1 cellular context compared by ENCODE assay signal in the genomic region with DNA sequence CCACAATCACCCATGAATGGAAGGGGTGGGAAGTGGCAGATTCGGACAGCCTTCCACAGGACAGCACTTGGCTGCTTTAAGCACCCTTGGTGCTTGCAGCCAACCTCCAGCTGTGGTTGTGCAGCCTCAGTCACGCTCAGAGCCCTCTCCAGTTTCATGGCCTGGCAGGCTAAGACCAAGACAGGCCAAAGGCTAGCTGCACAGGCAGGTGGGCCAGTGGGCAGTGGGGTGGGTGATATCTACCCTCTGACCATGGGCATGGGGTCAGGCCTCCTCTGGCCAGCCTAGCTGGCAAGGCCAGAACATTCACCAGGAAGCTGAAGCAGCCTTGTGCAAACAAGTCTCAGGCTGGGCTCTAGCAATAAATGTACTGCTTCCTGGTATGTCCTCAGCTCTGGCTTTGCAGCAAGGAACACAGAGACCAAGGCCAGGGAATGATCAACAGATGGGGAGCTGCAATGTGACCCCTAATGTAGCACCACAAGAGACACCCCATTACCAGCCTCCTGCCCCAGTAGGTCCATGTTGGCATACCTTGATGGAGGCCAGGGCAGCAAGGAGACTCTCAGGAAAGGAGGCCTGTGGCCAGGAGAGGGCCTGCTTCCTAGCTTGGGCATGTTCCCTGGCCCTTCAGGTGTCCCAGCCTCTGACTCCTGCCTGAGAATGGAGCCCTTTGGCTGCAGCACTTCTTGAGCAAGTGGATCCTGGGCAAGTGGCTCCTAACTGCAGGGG.
TF ChIP-seq lines count a peak whose summit lies in the region.

No MANE protein-coding gene starts in this region.

TF ChIP-seq in SK-N-SH, 30 proteins besides CTCF, POLR2A, EP300 and RAD21:
- TF ChIP-seq SIN3A (IDR thresholded peaks at IDR 0.05; ENCODE audit: borderline replicate concordance, low read depth, low read length) (no peak), RFX5 (IDR thresholded peaks at IDR 0.05; ENCODE audit: low read length) (no peak), NRF1 (IDR thresholded peaks at IDR 0.05; ENCODE audit: low read depth, low read length) (no peak), RXRA (IDR thresholded peaks at IDR 0.05; ENCODE audit: borderline replicate concordance, low read depth) (no peak), MXI1 (IDR thresholded peaks at IDR 0.05; ENCODE audit: low read depth, low read length) (no peak), CHD2 (IDR thresholded peaks at IDR 0.05; ENCODE audit: low read length, partially characterized antibody) (no peak)
TF ChIP-seq in SK-N-SH: peak in this region for 0.
